ENCODE assay signal across 8 cellular contexts in genomic region chr7:74656911-74657691, GRCh38. TPM values are rescaled to one million over a fixed set of nuclear protein-coding genes. Genes with fewer than 3 reads are reported as not detected.
DNase-seq lines count a peak whose midpoint lies in the region; ATAC-seq and TF ChIP-seq lines count a peak whose summit lies in the region.

No MANE protein-coding gene starts in this region.

- H3K4me3 ChIP-seq in psoas muscle, result peak overlapping the region; percentile 100
- peak overlapping the region; percentile 100 for H3K4me3 ChIP-seq in urinary bladder (ENCODE audit: low read depth, low read length)

- peak overlapping the region; percentile 92 for H3K27ac ChIP-seq in angular gyrus (ENCODE audit: low read depth, low read length)
- H3K27ac ChIP-seq in psoas muscle, result peak overlapping the region; percentile 100
- H3K27ac ChIP-seq in urinary bladder (ENCODE audit: low read depth), result peak overlapping the region; percentile 85

- peak overlapping the region; percentile 88 for H3K4me3 Mint-ChIP-seq in T-helper 1 cell treated with Interleukin-12 subunit alpha and Interleukin-12 subunit beta and Interleukin-4 antibody, amounts not matched to agents 30 μg/mL and 1 μg/mL, for 36 hours

- peak; percentile 69 for ATAC-seq in GM18498 (IDR thresholded peaks at IDR 0.05; ENCODE audit: unreplicated experiment)
- peak; percentile 56 for ATAC-seq in HG02884 (IDR thresholded peaks at IDR 0.05; ENCODE audit: unreplicated experiment)
- ATAC-seq in left ventricle myocardium superior, result peak; percentile 92
- peak; percentile 80 to 88 (median 84) for ATAC-seq in psoas muscle

- peaks cover 10% of the 10 kb centered on the region for H3K36me3 Mint-ChIP-seq in T-helper 1 cell treated with Interleukin-12 subunit alpha and Interleukin-12 subunit beta and Interleukin-4 antibody, amounts not matched to agents 30 μg/mL and 1 μg/mL, for 36 hours (ENCODE audit: low read depth)

- peak overlapping the region; percentile 93 for H3K27ac Mint-ChIP-seq in T-helper 1 cell treated with Interleukin-12 subunit alpha and Interleukin-12 subunit beta and Interleukin-4 antibody, amounts not matched to agents 30 μg/mL and 1 μg/mL, for 36 hours

- peak; percentile 14 for TF ChIP-seq CTCF in psoas muscle (IDR thresholded peaks at IDR 0.05)

- H3K4me1 ChIP-seq in psoas muscle (peaks cover 45% of the 10 kb centered on the region), urinary bladder (ENCODE audit: insufficient read depth) (peaks cover 4% of the 10 kb centered on the region)

- 0 to 1% (median 0%) methylated on average over 52 to 59 of the region's 59 CpGs for WGBS in psoas muscle, 3 donors
- WGBS in urinary bladder, result under 1% methylated on average over 59 of the region's 59 CpGs

- no peaks in the 10 kb centered on the region for H3K27me3 ChIP-seq in psoas muscle (ENCODE audit: insufficient read depth in 3 of 3, low read length in 2 of 3)

- peak; percentile 93 for DNase-seq in NCI-H1694 (lab: John Stamatoyannopoulos, UW)
- DNase-seq in left ventricle myocardium superior, result peak; percentile 100
- peak; percentile 99 for DNase-seq in psoas muscle

- peaks cover 36% of the 10 kb centered on the region for H3K4me1 Mint-ChIP-seq in T-helper 1 cell treated with Interleukin-12 subunit alpha and Interleukin-12 subunit beta and Interleukin-4 antibody, amounts not matched to agents 30 μg/mL and 1 μg/mL, for 36 hours (ENCODE audit: low read depth)

- no peaks in the 10 kb centered on the region for H3K9me3 ChIP-seq in psoas muscle

- no peaks in the 10 kb centered on the region for H3K27me3 Mint-ChIP-seq in T-helper 1 cell treated with Interleukin-12 subunit alpha and Interleukin-12 subunit beta and Interleukin-4 antibody, amounts not matched to agents 30 μg/mL and 1 μg/mL, for 36 hours (ENCODE audit: low read depth)

- H3K36me3 ChIP-seq in psoas muscle (ENCODE audit: insufficient read depth in 1 of 2, low read depth in 1 of 2) (peaks cover 3 to 12% of the 10 kb centered on the region in 2 donors), urinary bladder (ENCODE audit: insufficient read depth) (no peaks in the 10 kb centered on the region)

- intact Hi-C loops in left ventricle myocardium superior (cut with micrococcal nuclease), result no loop called here
- intact Hi-C loops in psoas muscle (cut with DNase I), result loop anchor here in 1 of 2 donors (2.0 to 5.0 kb wide), 2 partner anchors 14 to 40 kb away; no protein-coding TSS in a partner anchor

- no peaks in the 10 kb centered on the region for H3K9me3 Mint-ChIP-seq in T-helper 1 cell treated with Interleukin-12 subunit alpha and Interleukin-12 subunit beta and Interleukin-4 antibody, amounts not matched to agents 30 μg/mL and 1 μg/mL, for 36 hours

RNA-seq across cellular contexts. Expression of gene GTF2I, which starts 0.4 kb away (rescaled TPM):
- total RNA-seq in left ventricle myocardium superior, result 134 TPM
- total RNA-seq in psoas muscle, result 100 to 1,000 TPM in 3 of 4 donors, 10 to 100 TPM in 1; 96.4 to 191 (median 136) TPM
- 10 to 100 TPM; 29.2 to 84.9 (median 34.0) TPM for polyA plus RNA-seq in psoas muscle
- total RNA-seq in urinary bladder, result 283 TPM
- 65.7 TPM for polyA plus RNA-seq in urinary bladder

Comparison
In these comparisons a context has a peak if more than half of its experiments do, and no peak if none do; other contexts are left out.
1. Peak in every context shown above with its lines: DNase-seq, ATAC-seq, H3K4me3 ChIP-seq and H3K27ac ChIP-seq.